Comparison of ENCODE assay signal across 13 cellular contexts in genomic region chr3:136919799-136920580, GRCh38. TPM values are rescaled to one million over a fixed set of nuclear protein-coding genes. Genes with fewer than 3 reads are reported as not detected.
A peak's percentile ranks its signal among the peaks of the same experiment; 100 is the strongest.
DNase-seq lines count a peak whose midpoint lies in the region; ATAC-seq and TF ChIP-seq lines count a peak whose summit lies in the region.
"Had no signal": no experiment of that assay in that cellular context is flagged by ENCODE, and none has a peak within 500 bp of the region (broad histone marks: within the 10 kb centered on the region; RNA-seq: fewer than 3 reads in every experiment).

No MANE protein-coding gene starts in this region.

- DNase-seq in activated CD4-positive, alpha-beta T cell treated with anti-CD3 and anti-CD28 coated beads for 36 hours: no peak
- DNase-seq in activated CD4-positive, alpha-beta T cell treated with anti-CD3 and anti-CD28 coated beads, Interleukin-2, amount 50 U/mL, for 4 hours: no peak
- DNase-seq in activated CD4-positive, alpha-beta memory T cell treated with anti-CD3 and anti-CD28 coated beads for 36 hours: no peak
- DNase-seq in mucosa of descending colon: no peak
- DNase-seq: activated CD8-positive, alpha-beta memory T cell treated with anti-CD3 and anti-CD28 coated beads for 24 hours; endodermal cell; NCI-H1105 had no signal

- CTCF ChIA-PET in activated CD4-positive, alpha-beta T cell treated with anti-CD3 and anti-CD28 coated beads for 36 hours (lab: Charles Lee): interaction anchor here (0.6 to 1.0 kb wide), 4 partner anchors 10 to 193 kb away, joined by 3 read pairs; no protein-coding TSS in a partner anchor
- CTCF ChIA-PET in activated CD4-positive, alpha-beta memory T cell treated with anti-CD3 and anti-CD28 coated beads for 36 hours (lab: Charles Lee): interaction anchor here (0.7 to 1.7 kb wide), 3 partner anchors 10 to 749 kb away, joined by 3 to 6 read pairs (median 4); partner anchors contain the start of gene NCK1

- peak; percentile 83 for ATAC-seq in activated CD4-positive, alpha-beta T cell treated with anti-CD3 and anti-CD28 coated beads for 36 hours
- peak; percentile 56 for ATAC-seq in GM21619 (IDR thresholded peaks at IDR 0.05; ENCODE audit: unreplicated experiment)
- peak; percentile 72 for ATAC-seq in mucosa of descending colon
- ATAC-seq in HG03175 (IDR thresholded peaks at IDR 0.05; ENCODE audit: unreplicated experiment): no peak
- no peak for ATAC-seq in HG03521 (IDR thresholded peaks at IDR 0.05; ENCODE audit: unreplicated experiment)
- no peak for ATAC-seq in GM19328 (IDR thresholded peaks at IDR 0.05; ENCODE audit: unreplicated experiment)

- H3K36me3 ChIP-seq in mucosa of descending colon (ENCODE audit: low read depth): no peaks in the 10 kb centered on the region
- H3K36me3 ChIP-seq: suprapubic skin had no signal

- H3K9me3 Mint-ChIP-seq in activated CD4-positive, alpha-beta T cell treated with anti-CD3 and anti-CD28 coated beads for 36 hours (ENCODE audit: low read depth): peaks cover 5% of the 10 kb centered on the region
- H3K9me3 Mint-ChIP-seq in activated CD4-positive, alpha-beta memory T cell treated with anti-CD3 and anti-CD28 coated beads for 36 hours: no peaks in the 10 kb centered on the region

- H3K4me3 ChIP-seq in mucosa of descending colon: no peak overlapping the region
- H3K4me3 ChIP-seq: skin epidermis, suprapubic skin had no signal

- peaks cover 4% of the 10 kb centered on the region for H3K4me1 ChIP-seq in mucosa of descending colon (ENCODE audit: low read depth)

- no peak for TF ChIP-seq CTCF in mucosa of descending colon (IDR thresholded peaks at IDR 0.05)

- H3K27ac Mint-ChIP-seq in activated CD4-positive, alpha-beta T cell treated with anti-CD3 and anti-CD28 coated beads for 36 hours: peak overlapping the region; percentile 57
- H3K27ac Mint-ChIP-seq in activated CD4-positive, alpha-beta memory T cell treated with anti-CD3 and anti-CD28 coated beads for 36 hours: peak overlapping the region; percentile 68
- H3K27ac Mint-ChIP-seq: endodermal cell had no signal

- no peaks in the 10 kb centered on the region for H3K27me3 Mint-ChIP-seq in activated CD4-positive, alpha-beta T cell treated with anti-CD3 and anti-CD28 coated beads for 36 hours
- no peaks in the 10 kb centered on the region for H3K27me3 Mint-ChIP-seq in activated CD4-positive, alpha-beta memory T cell treated with anti-CD3 and anti-CD28 coated beads for 36 hours

- H3K36me3 Mint-ChIP-seq in activated CD4-positive, alpha-beta T cell treated with anti-CD3 and anti-CD28 coated beads for 36 hours (ENCODE audit: low read depth): peaks cover 9% of the 10 kb centered on the region
- no peaks in the 10 kb centered on the region for H3K36me3 Mint-ChIP-seq in activated CD4-positive, alpha-beta memory T cell treated with anti-CD3 and anti-CD28 coated beads for 36 hours

- no peaks in the 10 kb centered on the region for H3K9me3 ChIP-seq in mucosa of descending colon
- H3K9me3 ChIP-seq: suprapubic skin had no signal

- no peak overlapping the region for H3K4me3 Mint-ChIP-seq in activated CD4-positive, alpha-beta T cell treated with anti-CD3 and anti-CD28 coated beads for 36 hours
- no peak overlapping the region for H3K4me3 Mint-ChIP-seq in activated CD4-positive, alpha-beta memory T cell treated with anti-CD3 and anti-CD28 coated beads for 36 hours
- H3K4me3 Mint-ChIP-seq: endodermal cell had no signal

- POLR2A ChIA-PET in activated CD4-positive, alpha-beta T cell treated with anti-CD3 and anti-CD28 coated beads for 36 hours (lab: Charles Lee): interaction anchor here (0.7 kb wide), 1 partner anchor 22 kb away, joined by 3 read pairs; no protein-coding TSS in a partner anchor
- POLR2A ChIA-PET in activated CD4-positive, alpha-beta memory T cell treated with anti-CD3 and anti-CD28 coated beads for 36 hours (lab: Charles Lee): interaction anchor here (1.1 to 1.5 kb wide), 2 partner anchors 22 to 58 kb away, joined by 3 to 5 read pairs; partner anchors contain the start of gene NCK1

- intact Hi-C loops in activated CD4-positive, alpha-beta T cell treated with anti-CD3 and anti-CD28 coated beads for 36 hours (cut with DNase I, micrococcal nuclease): loop anchor here (5.0 kb wide), 1 partner anchor 58 kb away; the partner anchor contains the start of gene NCK1 (in 2 of the 2)
- intact Hi-C loops in activated CD4-positive, alpha-beta memory T cell treated with anti-CD3 and anti-CD28 coated beads for 36 hours (cut with micrococcal nuclease): loop anchor here (1.0 to 10.0 kb wide), 4 partner anchors 38 to 725 kb away; partner anchors contain the start of genes MSL2, NCK1 and STAG1
- intact Hi-C loops in mucosa of descending colon (cut with DNase I, micrococcal nuclease): no loop called here

- H3K4me1 Mint-ChIP-seq in activated CD4-positive, alpha-beta T cell treated with anti-CD3 and anti-CD28 coated beads for 36 hours: peaks cover 78% of the 10 kb centered on the region
- H3K4me1 Mint-ChIP-seq in activated CD4-positive, alpha-beta memory T cell treated with anti-CD3 and anti-CD28 coated beads for 36 hours (ENCODE audit: low read depth): peaks cover 78% of the 10 kb centered on the region

RNA-seq across cellular contexts. Expression of gene IL20RB, which starts 37.8 kb away (rescaled TPM):
- 1 to 10 TPM in 1 of 2 experiments, under 1 TPM in 1; 0.93 to 1.1 TPM for total RNA-seq in activated CD4-positive, alpha-beta T cell treated with anti-CD3 and anti-CD28 coated beads for 36 hours
- total RNA-seq in activated CD4-positive, alpha-beta memory T cell treated with anti-CD3 and anti-CD28 coated beads for 36 hours: under 1 TPM; 0.80 to 0.97 TPM
- total RNA-seq in mucosa of descending colon: 1 to 10 TPM in 2 of 3 donors, under 1 TPM in 1; 0.60 to 1.7 (median 1.2) TPM

RNA-seq across cellular contexts. Expression of gene NCK1, which starts 58.0 kb away (rescaled TPM):
- 10 to 100 TPM; 30.4 to 31.9 TPM for total RNA-seq in activated CD4-positive, alpha-beta T cell treated with anti-CD3 and anti-CD28 coated beads for 36 hours
- total RNA-seq in activated CD4-positive, alpha-beta memory T cell treated with anti-CD3 and anti-CD28 coated beads for 36 hours: 10 to 100 TPM; 32.3 to 38.0 TPM
- total RNA-seq in mucosa of descending colon: 10 to 100 TPM; 47.0 to 56.4 (median 50.1) TPM

Comparison
In these comparisons a context has a peak if more than half of its experiments do, and no peak if none do; other contexts are left out.
1. ATAC-seq: peak in activated CD4-positive, alpha-beta T cell treated with anti-CD3 and anti-CD28 coated beads for 36 hours (single experiment), GM21619 (single experiment) and mucosa of descending colon (single experiment); none in HG03175 (single experiment), HG03521 (single experiment) and GM19328 (single experiment).
2. intact Hi-C loops: an anchor here in activated CD4-positive, alpha-beta T cell treated with anti-CD3 and anti-CD28 coated beads for 36 hours (5.0 kb wide) and activated CD4-positive, alpha-beta memory T cell treated with anti-CD3 and anti-CD28 coated beads for 36 hours (1.0 to 10.0 kb wide); none called in mucosa of descending colon.